ENCODE assay signal across 2 cellular contexts in genomic region chr11:45960387-45961110, GRCh38.
TF ChIP-seq lines count a peak whose summit lies in the region.

No MANE protein-coding gene starts in this region.

TF ChIP-seq in K562, 482 proteins besides CTCF, POLR2A, EP300 and RAD21:
- TF ChIP-seq CEBPG (CRISPR knock-in tag; IDR thresholded peaks at IDR 0.05) (no peak), CEBPG (tag; conservative IDR thresholded peaks at IDR 0.05 in 1 of 2, IDR thresholded peaks at IDR 0.05 in 1 of 2) (peak; percentile 57 to 73), NR2C1 (IDR thresholded peaks at IDR 0.05) (no peak), NR2C1 (tag; IDR thresholded peaks at IDR 0.05) (no peak), ZNF586 (CRISPR knock-in tag; conservative IDR thresholded peaks at IDR 0.05) (no peak), CEBPB (tag; IDR thresholded peaks at IDR 0.05) (peak; percentile 65), SREBF1 (IDR thresholded peaks at IDR 0.05; ENCODE audit: borderline replicate concordance, low read depth, low read length) (no peak), CBX1 (IDR thresholded peaks at IDR 0.05; ENCODE audit: low read depth) (no peak)

TF ChIP-seq in liver, 16 proteins besides CTCF, POLR2A, EP300 and RAD21:
- TF ChIP-seq EGR1 (IDR thresholded peaks at IDR 0.05; ENCODE audit: low read depth in 2 of 2): no peak
- TF ChIP-seq REST (IDR thresholded peaks at IDR 0.05): no peak
- TF ChIP-seq TAF1 (conservative IDR thresholded peaks at IDR 0.05): no peak
- no peak for TF ChIP-seq HNF4G (IDR thresholded peaks at IDR 0.05)
- peak; percentile 55 for TF ChIP-seq ZBTB33 (IDR thresholded peaks at IDR 0.05)
- no peak for TF ChIP-seq FOXA1 (IDR thresholded peaks at IDR 0.05)
- peak; percentile 66 for TF ChIP-seq YY1 (IDR thresholded peaks at IDR 0.05)
- TF ChIP-seq JUND (IDR thresholded peaks at IDR 0.05): no peak
- TF ChIP-seq FOXA2 (IDR thresholded peaks at IDR 0.05): peak; percentile 3
- peak; percentile 63 to 70 for TF ChIP-seq HNF4A (conservative IDR thresholded peaks at IDR 0.05)
- peak in 1 of 2 donors; percentile 25 for TF ChIP-seq GABPA (IDR thresholded peaks at IDR 0.05 in 1 of 2, conservative IDR thresholded peaks at IDR 0.05 in 1 of 2)
- TF ChIP-seq MAX (IDR thresholded peaks at IDR 0.05): peak; percentile 29
- TF ChIP-seq ATF3 (IDR thresholded peaks at IDR 0.05): peak; percentile 48
- peak; percentile 50 to 69 for TF ChIP-seq RXRA (IDR thresholded peaks at IDR 0.05)
- TF ChIP-seq NR2F2 (IDR thresholded peaks at IDR 0.05): peak; percentile 27
- TF ChIP-seq SP1 (IDR thresholded peaks at IDR 0.05): peak; percentile 9
